ENCODE assay signal across 1 cellular context in genomic region chr2:30230855-30231725, GRCh38.
TF ChIP-seq lines count a peak whose summit lies in the region.

TSS of gene LBH (plus strand) at chr2:30231534. CDS start at chr2:30231739, 205 bp downstream.

TF ChIP-seq in K562, 482 proteins besides CTCF, POLR2A, EP300 and RAD21 (continued from another document and continues in another):
- TF ChIP-seq ZBTB49 (CRISPR knock-in tag; IDR thresholded peaks at IDR 0.05; ENCODE audit: borderline replicate concordance) (no peak), CREBBP (IDR thresholded peaks at IDR 0.05; ENCODE audit: low read depth, low read length) (no peak), ZBTB33 (CRISPR knock-in tag; IDR thresholded peaks at IDR 0.05) (no peak), NFYB (IDR thresholded peaks at IDR 0.05; ENCODE audit: extremely low read depth, insufficient read length) (no peak), MTA3 (IDR thresholded peaks at IDR 0.05; ENCODE audit: borderline replicate concordance) (peak; percentile 99), MTA1 (IDR thresholded peaks at IDR 0.05; ENCODE audit: borderline replicate concordance) (no peak), EGR1 (conservative IDR thresholded peaks at IDR 0.05) (peak; percentile 85), THRB (CRISPR knock-in tag; conservative IDR thresholded peaks at IDR 0.05) (no peak), CCAR2 (IDR thresholded peaks at IDR 0.05; ENCODE audit: low read depth, low read length) (no peak), PURB (CRISPR knock-in tag; IDR thresholded peaks at IDR 0.05; ENCODE audit: low read depth) (no peak), RBM17 (IDR thresholded peaks at IDR 0.05; ENCODE audit: borderline replicate concordance, low read depth, low read length) (no peak), PHB (CRISPR knock-in tag; IDR thresholded peaks at IDR 0.05) (no peak), BDP1 (IDR thresholded peaks at IDR 0.05; ENCODE audit: insufficient read depth, insufficient read length) (no peak), NR3C1 (CRISPR knock-in tag; IDR thresholded peaks at IDR 0.05) (no peak; the same call in 1 of the 2 replicates), HINFP (tag; conservative IDR thresholded peaks at IDR 0.05; ENCODE audit: low read depth) (no peak), IRF9 (tag; IDR thresholded peaks at IDR 0.05) (no peak), MXI1 (IDR thresholded peaks at IDR 0.05; ENCODE audit: low read depth, low read length) (no peak), ZNF583 (CRISPR knock-in tag; IDR thresholded peaks at IDR 0.05) (no peak), SFPQ (IDR thresholded peaks at IDR 0.05; ENCODE audit: low read depth, low read length) (no peak), ERF (CRISPR knock-in tag; IDR thresholded peaks at IDR 0.05) (no peak), KDM4B (IDR thresholded peaks at IDR 0.05; ENCODE audit: borderline replicate concordance in 2 of 2, low read depth in 1 of 2) (no peak), BHLHE40 (IDR thresholded peaks at IDR 0.05; ENCODE audit: low read length) (no peak), MAFK (IDR thresholded peaks at IDR 0.05; ENCODE audit: low read length) (no peak), ZNF778 (CRISPR knock-in tag; IDR thresholded peaks at IDR 0.05) (no peak), CREB1 (IDR thresholded peaks at IDR 0.05) (no peak), CREB1 (CRISPR knock-in tag; IDR thresholded peaks at IDR 0.05) (no peak; the same call in 1 of the 2 replicates), HMGXB4 (CRISPR knock-in tag; IDR thresholded peaks at IDR 0.05) (0 out of 2 replicates have a peak, but pooled peaks have one; percentile 38), ZNF695 (CRISPR knock-in tag; IDR thresholded peaks at IDR 0.05) (no peak), HNRNPH1 (optimal IDR thresholded peaks at IDR 0.05; ENCODE audit: low read depth, low read length) (no peak), RBM15 (IDR thresholded peaks at IDR 0.05; ENCODE audit: insufficient read depth, low read length) (no peak), CUX1 (CRISPR knock-in tag; IDR thresholded peaks at IDR 0.05) (no peak), CREB3L1 (IDR thresholded peaks at IDR 0.05; ENCODE audit: borderline replicate concordance, low read depth) (no peak), YY1 (IDR thresholded peaks at IDR 0.05; ENCODE audit: borderline replicate concordance in 1 of 3, control insufficient read depth in 1 of 3, extremely low read depth in 1 of 3, insufficient read depth in 3 of 3, insufficient read length in 1 of 3, insufficient replicate concordance in 2 of 3, low read depth in 1 of 3, low read length in 2 of 3) (peak in 2 of 3 experiments; percentile 51 to 64), NR4A1 (CRISPR knock-in tag; IDR thresholded peaks at IDR 0.05) (no peak), NR4A1 (tag; IDR thresholded peaks at IDR 0.05) (0 out of 2 replicates have a peak, but pooled peaks have one; percentile 59), MITF (IDR thresholded peaks at IDR 0.05) (no peak), USF1 (CRISPR knock-in tag; IDR thresholded peaks at IDR 0.05) (no peak), ZNF165 (CRISPR knock-in tag; IDR thresholded peaks at IDR 0.05; ENCODE audit: borderline replicate concordance) (no peak), NR2F6 (CRISPR knock-in tag; IDR thresholded peaks at IDR 0.05) (no peak), FOXA1 (IDR thresholded peaks at IDR 0.05; ENCODE audit: borderline replicate concordance) (no peak)
